1 cellular context compared by ENCODE assay signal in the genomic region with DNA sequence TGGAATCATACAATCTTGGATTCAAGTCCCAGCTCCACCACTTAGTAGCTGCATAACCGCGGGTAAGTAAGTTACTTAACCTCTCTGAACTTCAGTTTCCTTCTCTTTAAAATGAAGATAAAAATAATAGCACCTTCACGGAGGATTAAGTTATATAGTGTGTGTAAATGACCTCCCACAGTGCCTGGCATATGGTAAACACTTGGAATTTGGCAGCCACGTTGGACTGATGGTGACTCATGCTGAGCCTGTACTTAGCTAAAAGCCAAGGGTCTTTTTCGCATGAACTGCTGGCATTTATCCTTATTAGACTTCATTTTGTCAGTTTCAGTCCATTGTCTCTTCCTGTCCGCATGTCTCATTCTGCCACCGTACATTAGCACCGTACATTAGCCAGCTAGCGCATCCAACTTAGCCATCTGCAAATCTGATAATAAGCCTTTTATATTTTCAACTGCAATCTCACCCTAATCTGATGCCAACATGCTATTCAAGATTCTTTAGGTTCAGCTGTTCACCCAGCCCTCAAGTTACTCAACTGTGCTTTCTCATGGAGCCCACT.
TF ChIP-seq lines count a peak whose summit lies in the region.

No MANE protein-coding gene starts in this region.

TF ChIP-seq in HEK293, 187 proteins besides CTCF, POLR2A, EP300 and RAD21 (continued from another document):
- TF ChIP-seq ZNF518A (tag by site-specific recombination; conservative IDR thresholded peaks at IDR 0.05; ENCODE audit: low read depth) (peak; percentile 48; the same call in 1 of the 2 replicates), EGR2 (tag by site-specific recombination; IDR thresholded peaks at IDR 0.05; ENCODE audit: low read depth) (no peak), TRIM28 (IDR thresholded peaks at IDR 0.05; ENCODE audit: borderline replicate concordance, low read length) (peak; percentile 57; the same call in 1 of the 2 replicates), ZNF513 (tag by site-specific recombination; IDR thresholded peaks at IDR 0.05) (no peak; the same call in none of the 2 replicates), SCRT1 (tag by site-specific recombination; IDR thresholded peaks at IDR 0.05; ENCODE audit: borderline replicate concordance) (peak; percentile 67; the same call in 1 of the 2 replicates), GLIS2 (tag by site-specific recombination; IDR thresholded peaks at IDR 0.05) (no peak), ZNF391 (tag by site-specific recombination; IDR thresholded peaks at IDR 0.05; ENCODE audit: borderline replicate concordance, low read depth) (peak; percentile 76; the same call in 1 of the 2 replicates), ZNF132 (tag by site-specific recombination; IDR thresholded peaks at IDR 0.05; ENCODE audit: borderline replicate concordance) (no peak), ZNF544 (tag by site-specific recombination; IDR thresholded peaks at IDR 0.05) (no peak), ZNF350 (tag by site-specific recombination; IDR thresholded peaks at IDR 0.05) (no peak), ZNF423 (tag by site-specific recombination; IDR thresholded peaks at IDR 0.05) (peak; percentile 72; the same call in 1 of the 2 replicates), KLF9 (tag by site-specific recombination; IDR thresholded peaks at IDR 0.05; ENCODE audit: low read depth) (peak; percentile 49), OSR2 (tag by site-specific recombination; IDR thresholded peaks at IDR 0.05) (peak; percentile 100), ZNF394 (tag by site-specific recombination; IDR thresholded peaks at IDR 0.05; ENCODE audit: borderline replicate concordance) (peak; percentile 85), ZNF302 (tag by site-specific recombination; IDR thresholded peaks at IDR 0.05; ENCODE audit: low read depth) (no peak), GFI1B (tag by site-specific recombination; IDR thresholded peaks at IDR 0.05) (peak; percentile 92)
- TF ChIP-seq, protein P1, sequence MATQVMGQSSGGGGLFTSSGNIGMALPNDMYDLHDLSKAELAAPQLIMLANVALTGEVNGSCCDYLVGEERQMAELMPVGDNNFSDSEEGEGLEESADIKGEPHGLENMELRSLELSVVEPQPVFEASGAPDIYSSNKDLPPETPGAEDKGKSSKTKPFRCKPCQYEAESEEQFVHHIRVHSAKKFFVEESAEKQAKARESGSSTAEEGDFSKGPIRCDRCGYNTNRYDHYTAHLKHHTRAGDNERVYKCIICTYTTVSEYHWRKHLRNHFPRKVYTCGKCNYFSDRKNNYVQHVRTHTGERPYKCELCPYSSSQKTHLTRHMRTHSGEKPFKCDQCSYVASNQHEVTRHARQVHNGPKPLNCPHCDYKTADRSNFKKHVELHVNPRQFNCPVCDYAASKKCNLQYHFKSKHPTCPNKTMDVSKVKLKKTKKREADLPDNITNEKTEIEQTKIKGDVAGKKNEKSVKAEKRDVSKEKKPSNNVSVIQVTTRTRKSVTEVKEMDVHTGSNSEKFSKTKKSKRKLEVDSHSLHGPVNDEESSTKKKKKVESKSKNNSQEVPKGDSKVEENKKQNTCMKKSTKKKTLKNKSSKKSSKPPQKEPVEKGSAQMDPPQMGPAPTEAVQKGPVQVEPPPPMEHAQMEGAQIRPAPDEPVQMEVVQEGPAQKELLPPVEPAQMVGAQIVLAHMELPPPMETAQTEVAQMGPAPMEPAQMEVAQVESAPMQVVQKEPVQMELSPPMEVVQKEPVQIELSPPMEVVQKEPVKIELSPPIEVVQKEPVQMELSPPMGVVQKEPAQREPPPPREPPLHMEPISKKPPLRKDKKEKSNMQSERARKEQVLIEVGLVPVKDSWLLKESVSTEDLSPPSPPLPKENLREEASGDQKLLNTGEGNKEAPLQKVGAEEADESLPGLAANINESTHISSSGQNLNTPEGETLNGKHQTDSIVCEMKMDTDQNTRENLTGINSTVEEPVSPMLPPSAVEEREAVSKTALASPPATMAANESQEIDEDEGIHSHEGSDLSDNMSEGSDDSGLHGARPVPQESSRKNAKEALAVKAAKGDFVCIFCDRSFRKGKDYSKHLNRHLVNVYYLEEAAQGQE (tag by site-specific recombination; IDR thresholded peaks at IDR 0.05), result peak; percentile 15; the same call in 1 of the 2 replicates
- TF ChIP-seq, protein P2, sequence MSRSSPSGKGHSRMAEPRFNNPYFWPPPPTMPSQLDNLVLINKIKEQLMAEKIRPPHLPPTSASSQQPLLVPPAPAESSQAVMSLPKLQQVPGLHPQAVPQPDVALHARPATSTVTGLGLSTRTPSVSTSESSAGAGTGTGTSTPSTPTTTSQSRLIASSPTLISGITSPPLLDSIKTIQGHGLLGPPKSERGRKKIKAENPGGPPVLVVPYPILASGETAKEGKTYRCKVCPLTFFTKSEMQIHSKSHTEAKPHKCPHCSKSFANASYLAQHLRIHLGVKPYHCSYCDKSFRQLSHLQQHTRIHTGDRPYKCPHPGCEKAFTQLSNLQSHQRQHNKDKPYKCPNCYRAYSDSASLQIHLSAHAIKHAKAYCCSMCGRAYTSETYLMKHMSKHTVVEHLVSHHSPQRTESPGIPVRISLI (tag by site-specific recombination; IDR thresholded peaks at IDR 0.05), result peak; percentile 81; the same call in 1 of the 2 replicates
- TF ChIP-seq, protein P3, sequence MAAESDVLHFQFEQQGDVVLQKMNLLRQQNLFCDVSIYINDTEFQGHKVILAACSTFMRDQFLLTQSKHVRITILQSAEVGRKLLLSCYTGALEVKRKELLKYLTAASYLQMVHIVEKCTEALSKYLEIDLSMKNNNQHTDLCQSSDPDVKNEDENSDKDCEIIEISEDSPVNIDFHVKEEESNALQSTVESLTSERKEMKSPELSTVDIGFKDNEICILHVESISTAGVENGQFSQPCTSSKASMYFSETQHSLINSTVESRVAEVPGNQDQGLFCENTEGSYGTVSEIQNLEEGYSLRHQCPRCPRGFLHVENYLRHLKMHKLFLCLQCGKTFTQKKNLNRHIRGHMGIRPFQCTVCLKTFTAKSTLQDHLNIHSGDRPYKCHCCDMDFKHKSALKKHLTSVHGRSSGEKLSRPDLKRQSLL (tag by site-specific recombination; IDR thresholded peaks at IDR 0.05), result peak; percentile 72; the same call in 1 of the 2 replicates
